In the genomic region with DNA sequence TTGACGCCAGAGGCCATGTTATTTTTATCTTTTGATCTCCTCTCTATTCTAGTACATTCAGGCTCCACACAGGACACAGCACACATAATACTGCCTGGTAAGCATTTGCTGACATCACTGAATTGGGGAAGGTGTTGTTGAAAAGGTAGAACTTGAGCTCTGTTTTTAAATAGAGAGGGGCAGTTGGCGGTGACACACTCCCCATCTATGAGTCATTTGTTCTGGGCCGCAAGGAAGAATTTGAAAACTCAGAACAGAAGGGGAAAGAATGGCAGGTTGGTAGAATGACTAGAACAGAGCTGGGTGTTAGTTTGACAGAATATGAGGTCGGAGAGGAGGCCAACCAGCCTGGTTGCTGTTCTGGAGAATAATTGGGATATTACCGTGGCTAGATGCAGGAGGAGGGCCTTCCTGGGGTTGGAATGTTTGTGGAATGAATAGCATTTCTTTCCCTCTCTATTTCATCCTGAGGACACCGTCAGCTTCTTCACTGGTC, we compare ENCODE assay signal across 11 cellular contexts. TPM values are rescaled to one million over a fixed set of nuclear protein-coding genes. Genes with fewer than 3 reads are reported as not detected.
A peak's percentile ranks its signal among the peaks of the same experiment; 100 is the strongest.
DNase-seq lines count a peak whose midpoint lies in the region; ATAC-seq and TF ChIP-seq lines count a peak whose summit lies in the region.
"Had no signal": no experiment of that assay in that cellular context is flagged by ENCODE, and none has a peak within 500 bp of the region (broad histone marks: within the 10 kb centered on the region; RNA-seq: fewer than 3 reads in every experiment).

No MANE protein-coding gene starts in this region.

- no peaks in the 10 kb centered on the region for H4K20me1 ChIP-seq in hepatocyte (ENCODE audit: insufficient read depth, poor library complexity, severe bottlenecking)

- H3K9me2 ChIP-seq in hepatocyte (replicated peaks; ENCODE audit: insufficient read depth): no peaks in the 10 kb centered on the region

- H3K4me1 Mint-ChIP-seq in activated CD4-positive, alpha-beta T cell treated with anti-CD3 and anti-CD28 coated beads for 36 hours: peaks cover 5% of the 10 kb centered on the region
- H3K4me1 Mint-ChIP-seq: central memory CD8-positive, alpha-beta T cell had no signal

- CTCF ChIA-PET in activated CD4-positive, alpha-beta T cell treated with anti-CD3 and anti-CD28 coated beads for 36 hours (lab: Charles Lee): no interaction called here

- H3K27me3 ChIP-seq in hepatocyte (no peaks in the 10 kb centered on the region), stomach (no peaks in the 10 kb centered on the region)

- H2AFZ ChIP-seq in hepatocyte: no peak overlapping the region

- H3K36me3 ChIP-seq in hepatocyte (replicated peaks; ENCODE audit: insufficient read depth, low read depth) (no peaks in the 10 kb centered on the region), stomach (no peaks in the 10 kb centered on the region)
- H3K36me3 ChIP-seq: neutrophil had no signal

- no peak overlapping the region for H3K4me3 ChIP-seq in hepatocyte
- H3K4me3 ChIP-seq in stomach: no peak overlapping the region

- H3K4me1 ChIP-seq in hepatocyte (ENCODE audit: insufficient read depth) (peaks cover 36% of the 10 kb centered on the region), stomach (peaks cover 25 to 60% (median 50%) of the 10 kb centered on the region in 4 donors)

- no peak overlapping the region for H3K27ac Mint-ChIP-seq in activated CD4-positive, alpha-beta T cell treated with anti-CD3 and anti-CD28 coated beads for 36 hours

- TF ChIP-seq EP300 in stomach (IDR thresholded peaks at IDR 0.05): no peak

- H3K36me3 Mint-ChIP-seq in activated CD4-positive, alpha-beta T cell treated with anti-CD3 and anti-CD28 coated beads for 36 hours (ENCODE audit: low read depth): no peaks in the 10 kb centered on the region

- ATAC-seq in activated CD4-positive, alpha-beta T cell treated with anti-CD3 and anti-CD28 coated beads for 36 hours: peak; percentile 74

- no peak for TF ChIP-seq POLR2A in stomach (IDR thresholded peaks at IDR 0.05)

- H3K9me3 Mint-ChIP-seq in activated CD4-positive, alpha-beta T cell treated with anti-CD3 and anti-CD28 coated beads for 36 hours (ENCODE audit: low read depth): no peaks in the 10 kb centered on the region
- H3K9me3 Mint-ChIP-seq: central memory CD8-positive, alpha-beta T cell had no signal

- POLR2A ChIA-PET in activated CD4-positive, alpha-beta T cell treated with anti-CD3 and anti-CD28 coated beads for 36 hours (lab: Charles Lee): no interaction called here

- peaks cover 6% of the 10 kb centered on the region for H3K27me3 Mint-ChIP-seq in activated CD4-positive, alpha-beta T cell treated with anti-CD3 and anti-CD28 coated beads for 36 hours

- peak; percentile 14 for DNase-seq in activated CD4-positive, alpha-beta T cell treated with anti-CD3 and anti-CD28 coated beads for 36 hours
- DNase-seq in activated CD4-positive, alpha-beta T cell treated with anti-CD3 and anti-CD28 coated beads, Interleukin-2, amount 50 U/mL, for 4 hours: no peak
- DNase-seq in SW480 (ENCODE audit: low spot score) (peak; percentile 83), hepatocyte (ENCODE audit: low spot score) (peak; percentile 56), stomach (no peak), NCI-H2107 (lab: John Stamatoyannopoulos, UW) (no peak), NCI-H128 (lab: John Stamatoyannopoulos, UW; ENCODE audit: unreplicated experiment) (no peak)
- DNase-seq in activated CD4-positive, alpha-beta T cell treated with anti-CD3 and anti-CD28 coated beads, Interleukin-2, amount 50 U/mL, for 1 hour: no peak
- DNase-seq: AML-193 had no signal

- peak overlapping the region; percentile 49 for H3K4me2 ChIP-seq in hepatocyte

- TF ChIP-seq CTCF in hepatocyte (IDR thresholded peaks at IDR 0.05; ENCODE audit: poor library complexity) (no peak), stomach (IDR thresholded peaks at IDR 0.05) (no peak)

- no peaks in the 10 kb centered on the region for H3K79me2 ChIP-seq in hepatocyte

- intact Hi-C loops in activated CD4-positive, alpha-beta T cell treated with anti-CD3 and anti-CD28 coated beads for 36 hours (cut with DNase I, micrococcal nuclease): no loop called here
- intact Hi-C loops in stomach (cut with DNase I; ENCODE audit: low total_unique reads): no loop called here

- H3K9me3 ChIP-seq in hepatocyte (ENCODE audit: low read depth): no peaks in the 10 kb centered on the region
- no peaks in the 10 kb centered on the region for H3K9me3 ChIP-seq in stomach
- H3K9me3 ChIP-seq: neutrophil had no signal

- H3K4me3 Mint-ChIP-seq in activated CD4-positive, alpha-beta T cell treated with anti-CD3 and anti-CD28 coated beads for 36 hours: no peak overlapping the region
- H3K4me3 Mint-ChIP-seq: central memory CD8-positive, alpha-beta T cell had no signal

- 53% methylated on average over 6 of the region's 6 CpGs for WGBS in hepatocyte (ENCODE audit: low lambda C conversion rate, missing lambda C conversion rate)
- 46 to 60% (median 55%) methylated on average over 6 of the region's 6 CpGs for WGBS in stomach, 5 donors

- H3K27ac ChIP-seq in hepatocyte: peak overlapping the region; percentile 95
- H3K27ac ChIP-seq in stomach: peak overlapping the region; percentile 69 to 81 (median 80)
- H3K27ac ChIP-seq: neutrophil had no signal

RNA-seq across cellular contexts. Expression of a gene that starts 52.1 kb away (rescaled TPM):
- 1 to 10 TPM; 1.3 to 1.5 TPM for total RNA-seq in activated CD4-positive, alpha-beta T cell treated with anti-CD3 and anti-CD28 coated beads for 36 hours
- total RNA-seq in hepatocyte (154 and 163 TPM in 2 replicates), stomach (100 to 1,000 TPM in 3 of 5 donors, 10 to 100 TPM in 1, 1 to 10 TPM in 1; 3.5 to 201 (median 134) TPM)
- polyA plus RNA-seq in hepatocyte (123 and 139 TPM in 2 replicates), stomach (10 to 100 TPM; 31.4 to 47.7 (median 41.4) TPM)

Comparison
In these comparisons a context has a peak if more than half of its experiments do, and no peak if none do; other contexts are left out.
1. DNase-seq: peak in activated CD4-positive, alpha-beta T cell treated with anti-CD3 and anti-CD28 coated beads for 36 hours (single experiment), SW480 (single experiment) and hepatocyte (single experiment); none in activated CD4-positive, alpha-beta T cell treated with anti-CD3 and anti-CD28 coated beads, Interleukin-2, amount 50 U/mL, for 4 hours (0 of 2), stomach (single experiment), NCI-H2107 (single experiment), activated CD4-positive, alpha-beta T cell treated with anti-CD3 and anti-CD28 coated beads, Interleukin-2, amount 50 U/mL, for 1 hour (single experiment) and NCI-H128 (single experiment).